In genomic region chr20:61728326-61728725, GRCh38 we compare ENCODE assay signal across 27 cellular contexts.
"Had no signal": no experiment of that assay in that cellular context is flagged by ENCODE, and none has a peak within 500 bp of the region (broad histone marks: within the 10 kb centered on the region; RNA-seq: fewer than 3 reads in every experiment).

No MANE protein-coding gene starts in this region.

- H3K4me3 ChIP-seq: coronary artery, esophagus squamous epithelium, ovary, smooth muscle cell, testis, tibial artery had no signal

- H3K4me1 Mint-ChIP-seq: immature natural killer cell; naive thymus-derived CD8-positive, alpha-beta T cell; stimulated activated memory B cell treated with anti-CD40 and anti-IgM and Interleukin-4, amounts not matched to agents 10 μg/mL and 1 μg/mL and 100 μg/mL, for 72 hours had no signal

- H3K36me3 ChIP-seq: esophagus squamous epithelium, ovary, tibial artery had no signal

- H3K4me2 ChIP-seq: smooth muscle cell had no signal

- H3K4me3 Mint-ChIP-seq: effector memory CD8-positive, alpha-beta T cell; immature natural killer cell; naive thymus-derived CD8-positive, alpha-beta T cell; nephron progenitor cell; stimulated activated memory B cell treated with anti-CD40 and anti-IgM and Interleukin-4, amounts not matched to agents 10 μg/mL and 1 μg/mL and 100 μg/mL, for 72 hours; type B pancreatic cell had no signal

- ATAC-seq: effector memory CD8-positive, alpha-beta T cell; left lobe of liver; naive thymus-derived CD8-positive, alpha-beta T cell; sciatic nerve; stimulated activated memory B cell treated with anti-CD40 and anti-IgM and Interleukin-4, amounts not matched to agents 10 μg/mL and 1 μg/mL and 100 μg/mL, for 72 hours; stimulated activated naive CD8-positive, alpha-beta T cell treated with anti-CD3 and anti-CD28 coated beads, Interleukin-15, Interleukin-2, amounts not matched to agents 100 U/mL and 50 U/mL, for 24 hours had no signal

- H3K4me1 ChIP-seq: esophagus squamous epithelium, testis, tibial artery had no signal

- H3K36me3 Mint-ChIP-seq: immature natural killer cell; naive thymus-derived CD8-positive, alpha-beta T cell; stimulated activated memory B cell treated with anti-CD40 and anti-IgM and Interleukin-4, amounts not matched to agents 10 μg/mL and 1 μg/mL and 100 μg/mL, for 72 hours; type B pancreatic cell had no signal

- H3K9me3 Mint-ChIP-seq: effector memory CD8-positive, alpha-beta T cell; nephron progenitor cell; stimulated activated memory B cell treated with anti-CD40 and anti-IgM and Interleukin-4, amounts not matched to agents 10 μg/mL and 1 μg/mL and 100 μg/mL, for 72 hours; type B pancreatic cell had no signal

- H3K27me3 ChIP-seq: ovary, testis had no signal

- H3K27me3 Mint-ChIP-seq: stimulated activated memory B cell treated with anti-CD40 and anti-IgM and Interleukin-4, amounts not matched to agents 10 μg/mL and 1 μg/mL and 100 μg/mL, for 72 hours had no signal

- DNase-seq: dermis blood vessel endothelial cell; effector memory CD8-positive, alpha-beta T cell; erythroblast; esophagus squamous epithelium; foreskin melanocyte; glutamatergic neuron; hypothalamus; immature natural killer cell; islet precursor cell; mammary epithelial cell; nephron progenitor cell; nucleus accumbens; ovary; retina; stimulated activated CD4-positive, alpha-beta T cell treated with anti-CD3 and anti-CD28 coated beads, Interleukin-2, amount 100 ng/mL, for 24 hours; stimulated activated CD4-positive, alpha-beta T cell treated with anti-CD3 and anti-CD28 coated beads, Interleukin-4, amount 100 ng/mL, for 4 hours; stimulated activated naive CD8-positive, alpha-beta T cell treated with anti-CD3 and anti-CD28 coated beads, Interleukin-15, Interleukin-2, amounts not matched to agents 100 U/mL and 50 U/mL, for 24 hours; substantia nigra; testis; tibial artery had no signal

- H3K27ac ChIP-seq: coronary artery, esophagus squamous epithelium, ovary, testis, tibial artery had no signal

- H3K9me3 ChIP-seq: esophagus squamous epithelium, ovary, testis, tibial artery had no signal

- H3K27ac Mint-ChIP-seq: effector memory CD8-positive, alpha-beta T cell; immature natural killer cell; naive thymus-derived CD8-positive, alpha-beta T cell; nephron progenitor cell; stimulated activated memory B cell treated with anti-CD40 and anti-IgM and Interleukin-4, amounts not matched to agents 10 μg/mL and 1 μg/mL and 100 μg/mL, for 72 hours; type B pancreatic cell had no signal
